12 cellular contexts compared by ENCODE assay signal in the genomic region with DNA sequence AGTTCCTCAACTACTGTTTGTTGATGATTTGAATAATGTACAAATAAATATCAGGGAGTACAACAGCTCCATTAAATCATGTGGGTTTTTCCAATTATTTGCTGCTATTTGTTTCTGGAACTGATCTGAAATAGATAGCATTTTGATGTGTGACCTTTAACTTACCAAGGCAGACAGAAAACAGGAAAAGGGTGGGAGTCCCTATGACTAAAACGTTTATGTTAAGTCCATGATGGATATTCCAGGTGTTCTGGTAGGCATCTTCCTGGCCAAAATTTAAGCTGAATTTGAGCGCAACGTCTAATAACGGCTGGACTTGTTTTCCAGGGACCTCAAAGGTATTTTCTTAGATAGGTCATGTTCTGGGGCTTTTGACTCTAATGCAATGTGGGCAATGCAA.
"Had no signal": no experiment of that assay in that cellular context is flagged by ENCODE, and none has a peak within 500 bp of the region (broad histone marks: within the 10 kb centered on the region; RNA-seq: fewer than 3 reads in every experiment).

No MANE protein-coding gene starts in this region.

- H3K4me1 ChIP-seq: colonic mucosa had no signal

- H3K9me3 ChIP-seq: colonic mucosa had no signal

- H3K27me3 ChIP-seq: cardiac muscle cell, colonic mucosa had no signal

- H3K27ac Mint-ChIP-seq: type B pancreatic cell had no signal

- H3K4me3 Mint-ChIP-seq: type B pancreatic cell had no signal

- H3K27me3 Mint-ChIP-seq: type B pancreatic cell had no signal

- H3K36me3 Mint-ChIP-seq: type B pancreatic cell had no signal

- H3K36me3 ChIP-seq: cardiac muscle cell, colonic mucosa had no signal

- ATAC-seq: right cardiac atrium had no signal

- H3K9me3 Mint-ChIP-seq: type B pancreatic cell had no signal

- H3K27ac ChIP-seq: cardiac muscle cell had no signal

- DNase-seq: activated CD4-positive, CD25-positive, alpha-beta regulatory T cell treated with anti-CD3 and anti-CD28 coated beads, Interleukin-2, amount 50 U/mL, for 72 hours; activated gamma-delta T cell treated with Interleukin-2 at 50 U/mL for 16 hours; colonic mucosa; foreskin melanocyte; head of caudate nucleus; kidney; posterior cingulate gyrus; right cardiac atrium; small intestine; substantia nigra had no signal

- H3K4me3 ChIP-seq: cardiac muscle cell, colonic mucosa had no signal
